ENCODE assay signal across 11 cellular contexts in the genomic region with DNA sequence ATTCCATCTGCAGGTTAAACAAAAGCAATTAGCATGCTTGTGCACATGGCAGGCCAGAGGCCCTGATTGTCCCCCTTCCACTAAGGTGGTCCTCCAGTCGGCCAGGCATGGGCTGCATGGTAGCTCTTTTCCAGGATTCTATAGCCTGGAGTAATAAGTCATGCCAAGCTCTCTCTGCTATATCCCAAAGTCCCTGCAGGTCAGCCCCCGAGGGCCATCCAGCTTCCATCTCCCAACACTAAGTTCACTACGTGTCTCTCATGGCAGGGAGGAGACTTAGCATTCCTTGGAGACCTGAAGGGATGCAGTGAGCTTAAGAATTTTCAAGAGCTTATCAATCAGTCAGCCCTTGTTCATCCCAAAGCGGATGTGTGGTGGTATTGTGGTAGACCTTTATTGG. TPM values are rescaled to one million over a fixed set of nuclear protein-coding genes. Genes with fewer than 3 reads are reported as not detected.
"Had no signal": no experiment of that assay in that cellular context is flagged by ENCODE, and none has a peak within 500 bp of the region (broad histone marks: within the 10 kb centered on the region; RNA-seq: fewer than 3 reads in every experiment).

No MANE protein-coding gene starts in this region.

RNA-seq across cellular contexts. Expression of gene STRA8, which starts 59.7 kb away (rescaled TPM):
- total RNA-seq: activated B cell treated with CpG ODN at 0.5 μM for 24 hours; activated CD4-positive, alpha-beta memory T cell treated with anti-CD3 and anti-CD28 coated beads for 36 hours; activated CD8-positive, alpha-beta memory T cell treated with anti-CD3 and anti-CD28 coated beads for 36 hours; activated naive CD4-positive, alpha-beta T cell treated with anti-CD3 and anti-CD28 coated beads for 36 hours; activated naive CD4-positive, alpha-beta T cell treated with anti-CD3 and anti-CD28 coated beads, Interleukin-2, amount 50 U/mL, for 72 hours; adrenal gland; astrocyte; body of pancreas; breast epithelium; cardiac septum; Right ventricle myocardium superior had no signal
- polyA plus RNA-seq: adrenal gland had no signal
